15 cellular contexts compared by ENCODE assay signal in the genomic region with DNA sequence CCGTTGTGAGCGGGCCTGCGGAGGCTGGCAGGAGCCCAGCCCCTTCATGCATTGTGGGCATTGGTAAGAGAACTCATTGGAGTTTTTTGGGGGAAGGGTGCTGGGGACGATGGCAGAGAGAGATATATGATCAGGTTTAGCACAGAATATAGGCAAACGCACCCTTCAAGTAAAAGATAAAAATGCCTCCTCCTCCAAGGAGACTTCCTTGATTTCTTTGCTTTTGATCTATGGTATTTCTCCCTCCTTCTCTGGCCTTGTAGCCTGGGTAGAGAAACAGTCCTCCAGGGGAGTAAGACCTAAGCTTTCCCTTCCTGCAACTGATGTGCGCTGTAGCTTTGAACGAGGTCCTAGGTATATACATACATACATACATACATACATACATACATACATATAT. TPM values are rescaled to one million over a fixed set of nuclear protein-coding genes. Genes with fewer than 3 reads are reported as not detected.
DNase-seq lines count a peak whose midpoint lies in the region; ATAC-seq and TF ChIP-seq lines count a peak whose summit lies in the region.
"Had no signal": no experiment of that assay in that cellular context is flagged by ENCODE, and none has a peak within 500 bp of the region (broad histone marks: within the 10 kb centered on the region; RNA-seq: fewer than 3 reads in every experiment).

No MANE protein-coding gene starts in this region.

- H3K36me3 ChIP-seq in psoas muscle (ENCODE audit: insufficient read depth in 1 of 2, low read depth in 1 of 2), result no peaks in the 10 kb centered on the region
- H3K36me3 ChIP-seq: adrenal gland, MG63, vagina had no signal

- H3K27ac Mint-ChIP-seq in H9 (no peak overlapping the region), endothelial cell (ENCODE audit: unreplicated experiment) (no peak overlapping the region)

- no peak overlapping the region for H2AFZ ChIP-seq in H9 (ENCODE audit: low read length)

- no peaks in the 10 kb centered on the region; the same call in 1 of the 2 replicates for H3K4me1 ChIP-seq in H9 (ENCODE audit: insufficient read depth, low read length)
- no peaks in the 10 kb centered on the region for H3K4me1 ChIP-seq in psoas muscle

- H2BK15ac ChIP-seq in H9 (ENCODE audit: low read depth, low read length), result no peak overlapping the region

- H2BK12ac ChIP-seq in H9 (ENCODE audit: insufficient read length, low read depth, low read length), result no peak overlapping the region

- H3K4ac ChIP-seq in H9 (ENCODE audit: low read depth, low read length), result no peak overlapping the region

- H3K27me3 ChIP-seq in H9 (ENCODE audit: insufficient read depth, low read length) (0 out of 2 replicates have a peak, but pooled peaks cover 5% of the 10 kb centered on the region), psoas muscle (ENCODE audit: insufficient read depth in 3 of 3, low read length in 2 of 3) (no peaks in the 10 kb centered on the region)
- H3K27me3 ChIP-seq: adrenal gland, vagina had no signal

- H3T11ph ChIP-seq in H9 (ENCODE audit: low read length), result no peak overlapping the region

- H3K79me1 ChIP-seq in H9 (ENCODE audit: insufficient read depth, low read depth, low read length, poor library complexity, severe bottlenecking), result peaks cover 2% of the 10 kb centered on the region

- no peak overlapping the region for H2AK5ac ChIP-seq in H9 (ENCODE audit: insufficient read length, low read length)

- H4K91ac ChIP-seq in H9 (ENCODE audit: insufficient read length, low read depth, low read length), result no peak overlapping the region

- peak; percentile 23 for DNase-seq in activated CD8-positive, alpha-beta memory T cell treated with anti-CD3 and anti-CD28 coated beads, Interleukin-2, amount 50 U/mL, for 48 hours
- DNase-seq in activated CD8-positive, alpha-beta memory T cell treated with anti-CD3 and anti-CD28 coated beads for 24 hours, result no peak
- DNase-seq in H9 (no peak), endothelial cell (ENCODE audit: low spot score) (no peak), psoas muscle (no peak), DMS79 (lab: John Stamatoyannopoulos, UW) (no peak), superior temporal gyrus (ENCODE audit: extremely low spot score) (no peak), GM13977 (ENCODE audit: low spot score) (no peak)
- DNase-seq: MG63, NCI-H2081, NCI-H526, PC-9 had no signal

- H3K4me1 Mint-ChIP-seq in H9 (peaks cover 11 to 14% of the 10 kb centered on the region in 2 experiments), endothelial cell (ENCODE audit: unreplicated experiment) (peaks cover 9% of the 10 kb centered on the region)

- H3K23ac ChIP-seq in H9 (ENCODE audit: insufficient read length, low read depth, low read length), result no peak overlapping the region

- no peaks in the 10 kb centered on the region for H3K9me3 ChIP-seq in H9 (ENCODE audit: control insufficient read depth, low read depth, low read length)
- no peaks in the 10 kb centered on the region for H3K9me3 ChIP-seq in psoas muscle
- H3K9me3 ChIP-seq: adrenal gland, MG63, vagina had no signal

- H3K14ac ChIP-seq in H9 (ENCODE audit: insufficient read depth, low read length), result no peak overlapping the region

- H3K27me3 Mint-ChIP-seq in H9 (ENCODE audit: low read depth) (peaks cover 50% of the 10 kb centered on the region), endothelial cell (ENCODE audit: unreplicated experiment) (peaks cover 2% of the 10 kb centered on the region)

- no peaks in the 10 kb centered on the region for H4K20me1 ChIP-seq in H9 (ENCODE audit: control insufficient read depth, insufficient read depth, insufficient read length)

- H3K4me3 ChIP-seq in psoas muscle, result no peak overlapping the region

- no CpG with 5 or more reads among the region's 7 CpGs for WGBS in H9 (ENCODE audit: extremely low coverage, insufficient read length, low lambda C conversion rate)
- WGBS in psoas muscle, 3 donors, result 53 to 73% (median 59%) methylated on average over 7 of the region's 7 CpGs

- H3K18ac ChIP-seq in H9 (ENCODE audit: insufficient read length, low read depth, low read length), result no peak overlapping the region

- H4K8ac ChIP-seq in H9 (replicated peaks; ENCODE audit: insufficient read length, low read depth, low read length), result no peak overlapping the region

- peaks cover 7% of the 10 kb centered on the region; the same call in 1 of the 2 replicates for H3K79me2 ChIP-seq in H9 (ENCODE audit: insufficient read depth, low read length)

- H3K56ac ChIP-seq in H9 (ENCODE audit: insufficient read length, low read depth, low read length), result no peak overlapping the region

- no peak overlapping the region for H4K5ac ChIP-seq in H9 (ENCODE audit: insufficient read length, low read depth, low read length)

- H3K23me2 ChIP-seq in H9 (ENCODE audit: insufficient read length, low read depth, low read length, poor library complexity, severe bottlenecking), result peaks cover 17% of the 10 kb centered on the region

- H3K9me3 Mint-ChIP-seq in H9 (no peaks in the 10 kb centered on the region; a peak in 1 of 5 replicates), endothelial cell (ENCODE audit: unreplicated experiment) (no peaks in the 10 kb centered on the region)

- in situ Hi-C loops in GM13977 (cut with MboI; ENCODE audit: low pct_unique_long_range_greater_than_20kb, low sequenced_read_pairs, unreplicated experiment), result no loop called here

- H3K9ac ChIP-seq in H9 (ENCODE audit: extremely low read depth, insufficient read length, low read length), result no peak overlapping the region

- no peak overlapping the region for H2BK120ac ChIP-seq in H9 (ENCODE audit: low read depth, low read length, poor library complexity, severe bottlenecking)

- peak overlapping the region; percentile 35 to 66; a peak in 4 of 5 replicates for H3K4me3 Mint-ChIP-seq in H9
- peak overlapping the region; percentile 71 for H3K4me3 Mint-ChIP-seq in endothelial cell (ENCODE audit: unreplicated experiment)

- no peak overlapping the region for H2BK20ac ChIP-seq in H9 (ENCODE audit: low read depth, low read length, poor library complexity, severe bottlenecking)

- H3K27ac ChIP-seq in H9 (ENCODE audit: insufficient read length, low read depth, low read length) (no peak overlapping the region), psoas muscle (peak overlapping the region; percentile 10)
- H3K27ac ChIP-seq: epithelial cell of prostate, PC-9 had no signal

- H3K36me3 Mint-ChIP-seq in H9 (ENCODE audit: insufficient read depth in 1 of 3, low read depth in 3 of 3) (no peaks in the 10 kb centered on the region), endothelial cell (ENCODE audit: low read depth, unreplicated experiment) (no peaks in the 10 kb centered on the region)

- H2BK5ac ChIP-seq in H9 (ENCODE audit: insufficient read length, low read length), result no peak overlapping the region

- intact Hi-C loops in psoas muscle (cut with DNase I), result loop anchor here (5.0 kb wide), 2 partner anchors 52 to 67 kb away; no protein-coding TSS in a partner anchor

- TF ChIP-seq CTCF in H9 (conservative IDR thresholded peaks at IDR 0.05) (no peak), endothelial cell (IDR thresholded peaks at IDR 0.05; ENCODE audit: unreplicated experiment) (no peak), psoas muscle (IDR thresholded peaks at IDR 0.05) (no peak), GM13977 (IDR thresholded peaks at IDR 0.05; ENCODE audit: extremely low read depth, insufficient read depth, missing control alignments) (no peak)

- ATAC-seq in psoas muscle, result no peak

- no peak overlapping the region for H3K4me2 ChIP-seq in H9 (ENCODE audit: insufficient read depth, insufficient read length, low read length)

RNA-seq across cellular contexts. Expression of gene PPARGC1B, which starts 1.0 kb away (rescaled TPM):
- total RNA-seq in H9 (2021) (17.1 and 17.7 TPM in 2 replicates), endothelial cell (ENCODE audit: unreplicated experiment) (3.7 TPM), psoas muscle (1 to 10 TPM; 4.6 to 9.5 (median 6.8) TPM)
- 1 to 10 TPM in 2 of 3 donors, under 1 TPM in 1; 0.93 to 3.1 (median 2.1) TPM for polyA plus RNA-seq in psoas muscle
